In the genomic region with DNA sequence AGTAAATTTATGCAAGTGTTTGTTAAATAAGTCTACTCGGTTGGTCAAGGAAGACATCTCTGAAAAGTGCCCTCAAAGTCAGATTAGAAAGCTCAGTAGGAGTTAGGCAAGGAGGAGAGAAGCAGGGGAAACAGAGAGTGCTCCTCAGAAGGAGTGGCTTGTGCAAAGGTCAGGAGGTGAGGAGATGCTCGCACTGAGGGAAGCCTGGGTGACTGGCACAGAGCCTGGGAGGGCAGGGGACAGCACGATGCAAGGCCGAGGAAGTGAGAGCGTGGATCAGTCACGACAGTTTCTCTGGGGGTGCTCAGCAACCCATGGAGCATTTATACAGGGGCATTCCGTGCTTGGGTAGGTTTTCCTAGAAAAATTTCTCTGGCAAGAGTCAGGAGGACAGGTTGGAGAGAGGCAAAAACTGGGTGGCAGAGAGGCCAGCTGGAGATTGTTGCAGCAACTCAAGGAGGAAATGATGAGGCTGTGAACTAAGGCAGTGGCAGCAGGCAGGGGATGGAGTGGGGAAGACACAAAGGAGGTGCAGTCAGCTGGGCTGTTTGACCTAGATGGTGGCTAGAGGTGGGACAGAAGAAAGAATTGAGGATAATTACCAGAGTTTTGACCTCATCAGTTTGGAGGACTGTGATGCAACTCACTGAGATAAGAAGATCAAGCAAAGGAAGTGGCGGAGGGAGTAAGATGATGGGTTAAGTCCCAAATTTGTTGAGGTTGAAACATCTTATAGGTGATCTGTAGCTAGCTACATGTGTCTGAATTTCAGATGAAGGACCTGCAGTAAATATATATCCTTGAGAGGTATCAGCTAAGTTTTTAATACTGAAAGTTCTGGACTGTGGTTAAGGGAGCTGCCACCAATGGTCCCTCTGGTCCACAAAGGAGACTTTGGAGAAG, we compare ENCODE assay signal across 13 cellular contexts. TPM values are rescaled to one million over a fixed set of nuclear protein-coding genes. Genes with fewer than 3 reads are reported as not detected.
DNase-seq lines count a peak whose midpoint lies in the region; ATAC-seq, FAIRE-seq and TF ChIP-seq lines count a peak whose summit lies in the region.
"Had no signal": no experiment of that assay in that cellular context is flagged by ENCODE, and none has a peak within 500 bp of the region (broad histone marks: within the 10 kb centered on the region; RNA-seq: fewer than 3 reads in every experiment).

No MANE protein-coding gene starts in this region.

- peak overlapping the region; percentile 39; the same call in 1 of the 2 replicates for H3K4me2 ChIP-seq in GM12878 (ENCODE audit: control insufficient read depth, insufficient read depth)

- no peaks in the 10 kb centered on the region for H3K27me3 ChIP-seq in CD8-positive, alpha-beta memory T cell (ENCODE audit: insufficient read depth, low read length, poor library complexity, severe bottlenecking)
- H3K27me3 ChIP-seq in GM12878 (replicated peaks in 1 of 2; ENCODE audit: control insufficient read depth in 2 of 2, insufficient read depth in 2 of 2, low read length in 1 of 2) (no peaks in the 10 kb centered on the region), small intestine (ENCODE audit: control insufficient read depth in 2 of 2, insufficient read depth in 2 of 2, low read length in 2 of 2) (no peaks in the 10 kb centered on the region), adrenal gland (no peaks in the 10 kb centered on the region)
- H3K27me3 ChIP-seq: SJCRH30 had no signal

- peak overlapping the region in 7 of 8 donors; percentile 44 to 95 (median 76) for H3K27ac Mint-ChIP-seq in CD8-positive, alpha-beta memory T cell
- peak overlapping the region; percentile 11 to 90 (median 54) for H3K27ac Mint-ChIP-seq in IgD-negative memory B cell

- TF ChIP-seq EP300 in GM12878 (IDR thresholded peaks at IDR 0.05; ENCODE audit: borderline replicate concordance in 1 of 2, control insufficient read depth in 1 of 2, low read depth in 2 of 2, low read length in 2 of 2): no peak

- no peak for DNase-seq in CD8-positive, alpha-beta memory T cell
- no peak for DNase-seq in GM12878 (ENCODE audit: low read depth, low spot score)
- DNase-seq in small intestine: peak; percentile 43
- no peak for DNase-seq in adrenal gland
- DNase-seq: activated T-cell treated with anti-CD3 and anti-CD28 coated beads, Interleukin-2, amount 50 U/mL, for 48 hours; Calu3; islet precursor cell; NCI-H1930; SJCRH30 had no signal

- no peak overlapping the region for H3K9ac ChIP-seq in GM12878 (ENCODE audit: control insufficient read depth, insufficient read depth, low read length)

- TF ChIP-seq CTCF in GM12878 (IDR thresholded peaks at IDR 0.05 in 2 of 3, conservative IDR thresholded peaks at IDR 0.05 in 1 of 3; ENCODE audit: control insufficient read depth in 2 of 3, extremely low read depth in 1 of 3, insufficient read depth in 1 of 3, low read depth in 3 of 3, low read length in 3 of 3) (no peak), adrenal gland (IDR thresholded peaks at IDR 0.05) (no peak)

- H3K27me3 Mint-ChIP-seq in CD8-positive, alpha-beta memory T cell: no peaks in the 10 kb centered on the region
- H3K27me3 Mint-ChIP-seq in IgD-negative memory B cell: no peaks in the 10 kb centered on the region

- peaks cover 75% of the 10 kb centered on the region for H3K79me2 ChIP-seq in GM12878 (ENCODE audit: control insufficient read depth, insufficient read depth, low read length)

- intact Hi-C loops in GM12878 (cut with micrococcal nuclease; ENCODE audit: unreplicated experiment): no loop called here
- intact Hi-C loops in adrenal gland (cut with DNase I): no loop called here

- in situ Hi-C loops in GM12878 (cut with MboI): no loop called here

- no peak overlapping the region for H2AFZ ChIP-seq in GM12878 (ENCODE audit: control insufficient read depth, low read depth, low read length)

- H3K36me3 Mint-ChIP-seq in CD8-positive, alpha-beta memory T cell: peaks cover 0 to 29% (median 3%) of the 10 kb centered on the region in 3 donors
- peaks cover 7% of the 10 kb centered on the region for H3K36me3 Mint-ChIP-seq in IgD-negative memory B cell

- RAD21 ChIA-PET in GM12878 (lab: Charles Lee; ENCODE audit: unreplicated experiment): interaction anchor here (0.5 to 1.3 kb wide), 5 partner anchors 9 to 103 kb away, joined by 3 to 4 read pairs (median 3); no protein-coding TSS in a partner anchor

- FAIRE-seq in GM12878 (lab: Jason Lieb, UNC) (no peak), small intestine (lab: Jason Lieb, UNC) (no peak)

- no peak for TF ChIP-seq RAD21 in GM12878 (IDR thresholded peaks at IDR 0.05; ENCODE audit: insufficient read depth, low read depth, low read length)

- peak overlapping the region in 6 of 7 donors; percentile 10 to 76 (median 52) for H3K4me3 Mint-ChIP-seq in CD8-positive, alpha-beta memory T cell
- H3K4me3 Mint-ChIP-seq in IgD-negative memory B cell: peak overlapping the region in 2 of 4 donors; percentile 61 to 67

- POLR2A ChIA-PET in CD8-positive, alpha-beta memory T cell (lab: Charles Lee): no interaction called here
- POLR2A ChIA-PET in GM12878 (lab: Charles Lee): interaction anchor here (0.6 to 1.6 kb wide), 4 partner anchors 10 to 25 kb away, joined by 3 to 7 read pairs (median 4); no protein-coding TSS in a partner anchor

- H3K9me3 Mint-ChIP-seq in CD8-positive, alpha-beta memory T cell: no peaks in the 10 kb centered on the region
- no peaks in the 10 kb centered on the region for H3K9me3 Mint-ChIP-seq in IgD-negative memory B cell

- SMC1A ChIA-PET in GM12878 (lab: Charles Lee; ENCODE audit: uncharacterized antibody, unreplicated experiment): interaction anchor here (0.6 to 3.3 kb wide), 19 partner anchors 9 to 111 kb away, joined by 3 to 14 read pairs (median 4); no protein-coding TSS in a partner anchor

- ATAC-seq in GM12878 (peak; percentile 50), GM21717 (IDR thresholded peaks at IDR 0.05; ENCODE audit: unreplicated experiment) (no peak), HG02571 (IDR thresholded peaks at IDR 0.05; ENCODE audit: unreplicated experiment) (no peak)
- ATAC-seq: sciatic nerve had no signal

- no peak overlapping the region for H3K4me3 ChIP-seq in CD8-positive, alpha-beta memory T cell (ENCODE audit: low read length)
- H3K4me3 ChIP-seq in GM12878: no peak overlapping the region
- H3K4me3 ChIP-seq in small intestine (ENCODE audit: low read depth in 1 of 2, low read length in 2 of 2): no peak overlapping the region
- no peak overlapping the region for H3K4me3 ChIP-seq in adrenal gland
- H3K4me3 ChIP-seq: SJCRH30 had no signal

- no TSS peak for BruUV-seq in GM12878 (replicated peaks; lab: Mats Ljungman, UMichigan)

- no peak overlapping the region for H3K27ac ChIP-seq in CD8-positive, alpha-beta memory T cell (ENCODE audit: low read depth, low read length)
- H3K27ac ChIP-seq in GM12878 (ENCODE audit: control insufficient read depth, insufficient read depth) (peak overlapping the region; percentile 61), small intestine (ENCODE audit: low read depth in 1 of 2, low read length in 1 of 2) (peak overlapping the region in 1 of 2 donors; percentile 41), adrenal gland (no peak overlapping the region)
- H3K27ac ChIP-seq: SJCRH30 had no signal

- H3K4me1 Mint-ChIP-seq in CD8-positive, alpha-beta memory T cell: peaks cover 56 to 90% (median 80%) of the 10 kb centered on the region in 3 donors
- H3K4me1 Mint-ChIP-seq in IgD-negative memory B cell: peaks cover 42 to 64% (median 54%) of the 10 kb centered on the region in 3 donors

- H3K36me3 ChIP-seq in CD8-positive, alpha-beta memory T cell (ENCODE audit: insufficient read depth, low read length): no peaks in the 10 kb centered on the region
- H3K36me3 ChIP-seq in GM12878 (ENCODE audit: control insufficient read depth in 2 of 2, insufficient read depth in 2 of 2, low read length in 1 of 2): peaks cover 8 to 12% of the 10 kb centered on the region in 2 experiments; a peak in 3 of 4 replicates
- H3K36me3 ChIP-seq in small intestine (ENCODE audit: control insufficient read depth in 2 of 2, insufficient read depth in 2 of 2, low read length in 2 of 2): no peaks in the 10 kb centered on the region
- no peaks in the 10 kb centered on the region for H3K36me3 ChIP-seq in adrenal gland (replicated peaks in 1 of 2)
- H3K36me3 ChIP-seq: SJCRH30 had no signal

- CTCF ChIA-PET in CD8-positive, alpha-beta memory T cell (lab: Charles Lee): interaction anchor here (0.7 to 1.2 kb wide), 3 partner anchors 51 to 91 kb away, joined by 3 read pairs; no protein-coding TSS in a partner anchor
- CTCF ChIA-PET in GM12878 (lab: Yijun Ruan, JAX): interaction anchor here (1.6 to 6.6 kb wide), 4 partner anchors 11 to 51 kb away, joined by 4 to 36 read pairs (median 7); no protein-coding TSS in a partner anchor

- TF ChIP-seq POLR2A in GM12878 (IDR thresholded peaks at IDR 0.05; ENCODE audit: low read depth, low read length): no peak
- TF ChIP-seq POLR2A in adrenal gland (IDR thresholded peaks at IDR 0.05): no peak

- no peaks in the 10 kb centered on the region for H3K9me3 ChIP-seq in CD8-positive, alpha-beta memory T cell (ENCODE audit: low read length)
- H3K9me3 ChIP-seq in GM12878 (replicated peaks; ENCODE audit: control insufficient read depth, insufficient read depth, low read length): no peaks in the 10 kb centered on the region
- H3K9me3 ChIP-seq in small intestine (ENCODE audit: control insufficient read depth, low read depth): no peaks in the 10 kb centered on the region
- H3K9me3 ChIP-seq in adrenal gland (replicated peaks in 1 of 3): no peaks in the 10 kb centered on the region
- H3K9me3 ChIP-seq: SJCRH30 had no signal

- no peaks in the 10 kb centered on the region for H4K20me1 ChIP-seq in GM12878 (ENCODE audit: control insufficient read depth, insufficient read depth)

- peaks cover 42% of the 10 kb centered on the region for H3K4me1 ChIP-seq in CD8-positive, alpha-beta memory T cell (ENCODE audit: insufficient read depth, low read length)
- peaks cover 16% of the 10 kb centered on the region for H3K4me1 ChIP-seq in GM12878 (ENCODE audit: control insufficient read depth, insufficient read depth, low read length)
- H3K4me1 ChIP-seq in small intestine (ENCODE audit: control insufficient read depth in 2 of 2, insufficient read depth in 1 of 2, low read depth in 1 of 2, low read length in 1 of 2): peaks cover 3 to 5% of the 10 kb centered on the region in 2 donors
- no peaks in the 10 kb centered on the region for H3K4me1 ChIP-seq in adrenal gland (replicated peaks in 1 of 2)
- H3K4me1 ChIP-seq: SJCRH30 had no signal

- WGBS in GM12878 (ENCODE audit: insufficient coverage, insufficient replicate concordance, low lambda C conversion rate, missing lambda C conversion rate): 93% methylated on average over 8 of the region's 8 CpGs
- WGBS in small intestine, 3 donors: 42 to 72% (median 67%) methylated on average over 8 of the region's 8 CpGs
- WGBS in adrenal gland, 4 donors: 72 to 81% (median 74%) methylated on average over 8 of the region's 8 CpGs

RNA-seq across cellular contexts. Expression of a gene that starts 52.4 kb away (rescaled TPM):
- 10 to 100 TPM; 58.9 to 60.5 TPM for total RNA-seq in CD8-positive, alpha-beta memory T cell
- 29.8 TPM for polyA plus RNA-seq in CD8-positive, alpha-beta memory T cell
- polyA plus RNA-seq in IgD-negative memory B cell (36.2 TPM), GM12878 (2011; rRNA removed) (47.8 and 59.1 TPM in 2 replicates), GM12878 (2014; fragmentation: Illumina TruSeq; extraction: Trizol) (22.8 and 34.6 TPM in 2 replicates), GM12878 (2014; fragmentation: Nextera tagmentation; extraction: Ambion mirVana) (1 to 10 TPM; 4.1 to 4.5 TPM), GM12878 (2014; rRNA removed) (15.4 and 15.8 TPM in 2 replicates), GM12878 (2016; fragmentation: Nextera tagmentation; extraction: Ambion mirVana) (1 to 10 TPM; 7.9 TPM), small intestine (1 to 10 TPM in 2 of 3 donors, under 1 TPM in 1; 0.89 to 5.4 (median 2.2) TPM), adrenal gland (1 to 10 TPM; 1.2 to 2.9 (median 1.5) TPM)
- 943 and 960 TPM in 2 replicates for total RNA-seq in GM12878 (2013; cell fraction: nucleolus; rRNA removed)
- total RNA-seq in GM12878 (2014; rRNA removed) (26.7 and 32.2 TPM in 2 replicates), GM12878 (2014; rRNA removed; fragmentation: Illumina TruSeq; extraction: Trizol) (30.4 and 37.7 TPM in 2 replicates), GM12878 (2021) (34.8 and 36.5 TPM in 2 replicates), adrenal gland (1 to 10 TPM in 7 of 8 donors, under 1 TPM in 1; 0.85 to 7.7 (median 4.0) TPM)
- polyA plus RNA-seq in GM12878 (2011; ENCODE audit: low read depth): 20.2 TPM
- polyA plus RNA-seq in GM12878 (2011; cell fraction: cytosol; rRNA removed): 25.0 and 31.9 TPM in 2 replicates
- polyA plus RNA-seq in GM12878 (2011; cell fraction: nucleus; rRNA removed): 48.5 and 61.1 TPM in 2 replicates
- polyA plus RNA-seq in GM12878 (2012): 38.0 and 52.8 TPM in 2 replicates
- 82.7 and 109 TPM in 2 replicates for polyA minus RNA-seq in GM12878 (2011; rRNA and poly(A)+ RNA removed)
- polyA minus RNA-seq in GM12878 (2011; cell fraction: cytosol; rRNA and poly(A)+ RNA removed): 27.8 and 31.4 TPM in 2 replicates
- polyA minus RNA-seq in GM12878 (2011; cell fraction: nucleus; rRNA and poly(A)+ RNA removed): 230 and 275 TPM in 2 replicates
